1 cellular context compared by ENCODE assay signal in the genomic region with DNA sequence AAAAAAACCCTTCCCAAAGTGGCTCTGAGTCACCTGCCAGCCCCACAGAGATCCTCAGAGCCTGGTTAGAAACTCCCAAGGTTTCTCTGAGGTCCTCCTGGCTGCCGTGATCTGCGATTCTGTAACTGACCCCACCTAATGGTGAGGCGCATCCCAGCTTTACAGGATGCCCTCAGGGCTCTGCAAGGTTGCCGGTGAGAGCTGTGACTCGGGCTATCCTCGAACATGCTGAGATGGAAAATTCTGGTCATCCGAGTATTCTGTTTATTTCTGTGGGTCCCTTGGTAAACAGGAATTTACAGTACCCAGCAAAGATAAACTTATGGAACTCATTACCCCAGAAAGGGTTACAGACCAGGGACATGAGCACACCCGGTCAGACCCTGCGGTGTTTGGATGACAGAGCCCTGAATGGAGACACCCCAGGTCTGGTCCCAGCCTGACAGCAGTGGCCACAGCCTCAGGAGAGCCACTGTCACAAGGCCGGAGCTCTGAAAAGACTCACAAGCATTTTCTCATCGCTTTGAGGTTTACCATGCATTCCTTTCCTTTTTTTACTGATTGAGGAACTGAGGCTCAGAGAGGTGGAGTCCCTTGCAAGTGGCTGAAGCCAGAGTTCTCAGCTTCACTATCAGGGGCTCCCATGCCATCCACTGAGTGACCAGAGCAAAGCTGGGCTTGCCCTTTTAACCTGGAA.
TF ChIP-seq lines count a peak whose summit lies in the region.

No MANE protein-coding gene starts in this region.

TF ChIP-seq in K562, 482 proteins besides CTCF, POLR2A, EP300 and RAD21:
- TF ChIP-seq ZNF175 (CRISPR knock-in tag; IDR thresholded peaks at IDR 0.05; ENCODE audit: low read depth) (no peak), JUND (IDR thresholded peaks at IDR 0.05; ENCODE audit: borderline replicate concordance, low read depth, low read length) (0 out of 2 replicates have a peak, but pooled peaks have one; percentile 20), JUND (tag; IDR thresholded peaks at IDR 0.05; ENCODE audit: borderline replicate concordance, low read depth, low read length) (no peak), BCLAF1 (IDR thresholded peaks at IDR 0.05; ENCODE audit: borderline replicate concordance in 1 of 2, control insufficient read depth in 1 of 2, low read depth in 2 of 2, low read length in 1 of 2) (no peak), HOMEZ (CRISPR knock-in tag; IDR thresholded peaks at IDR 0.05) (no peak), ZNF12 (CRISPR knock-in tag; IDR thresholded peaks at IDR 0.05) (no peak)
- TF ChIP-seq, protein P1, sequence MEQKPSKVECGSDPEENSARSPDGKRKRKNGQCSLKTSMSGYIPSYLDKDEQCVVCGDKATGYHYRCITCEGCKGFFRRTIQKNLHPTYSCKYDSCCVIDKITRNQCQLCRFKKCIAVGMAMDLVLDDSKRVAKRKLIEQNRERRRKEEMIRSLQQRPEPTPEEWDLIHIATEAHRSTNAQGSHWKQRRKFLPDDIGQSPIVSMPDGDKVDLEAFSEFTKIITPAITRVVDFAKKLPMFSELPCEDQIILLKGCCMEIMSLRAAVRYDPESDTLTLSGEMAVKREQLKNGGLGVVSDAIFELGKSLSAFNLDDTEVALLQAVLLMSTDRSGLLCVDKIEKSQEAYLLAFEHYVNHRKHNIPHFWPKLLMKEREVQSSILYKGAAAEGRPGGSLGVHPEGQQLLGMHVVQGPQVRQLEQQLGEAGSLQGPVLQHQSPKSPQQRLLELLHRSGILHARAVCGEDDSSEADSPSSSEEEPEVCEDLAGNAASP (IDR thresholded peaks at IDR 0.05), result no peak
- TF ChIP-seq, protein P2, sequence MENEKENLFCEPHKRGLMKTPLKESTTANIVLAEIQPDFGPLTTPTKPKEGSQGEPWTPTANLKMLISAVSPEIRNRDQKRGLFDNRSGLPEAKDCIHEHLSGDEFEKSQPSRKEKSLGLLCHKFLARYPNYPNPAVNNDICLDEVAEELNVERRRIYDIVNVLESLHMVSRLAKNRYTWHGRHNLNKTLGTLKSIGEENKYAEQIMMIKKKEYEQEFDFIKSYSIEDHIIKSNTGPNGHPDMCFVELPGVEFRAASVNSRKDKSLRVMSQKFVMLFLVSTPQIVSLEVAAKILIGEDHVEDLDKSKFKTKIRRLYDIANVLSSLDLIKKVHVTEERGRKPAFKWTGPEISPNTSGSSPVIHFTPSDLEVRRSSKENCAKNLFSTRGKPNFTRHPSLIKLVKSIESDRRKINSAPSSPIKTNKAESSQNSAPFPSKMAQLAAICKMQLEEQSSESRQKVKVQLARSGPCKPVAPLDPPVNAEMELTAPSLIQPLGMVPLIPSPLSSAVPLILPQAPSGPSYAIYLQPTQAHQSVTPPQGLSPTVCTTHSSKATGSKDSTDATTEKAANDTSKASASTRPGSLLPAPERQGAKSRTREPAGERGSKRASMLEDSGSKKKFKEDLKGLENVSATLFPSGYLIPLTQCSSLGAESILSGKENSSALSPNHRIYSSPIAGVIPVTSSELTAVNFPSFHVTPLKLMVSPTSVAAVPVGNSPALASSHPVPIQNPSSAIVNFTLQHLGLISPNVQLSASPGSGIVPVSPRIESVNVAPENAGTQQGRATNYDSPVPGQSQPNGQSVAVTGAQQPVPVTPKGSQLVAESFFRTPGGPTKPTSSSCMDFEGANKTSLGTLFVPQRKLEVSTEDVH (IDR thresholded peaks at IDR 0.05; ENCODE audit: low read depth, partially characterized antibody), result no peak
